ENCODE assay signal across 14 cellular contexts in the genomic region with DNA sequence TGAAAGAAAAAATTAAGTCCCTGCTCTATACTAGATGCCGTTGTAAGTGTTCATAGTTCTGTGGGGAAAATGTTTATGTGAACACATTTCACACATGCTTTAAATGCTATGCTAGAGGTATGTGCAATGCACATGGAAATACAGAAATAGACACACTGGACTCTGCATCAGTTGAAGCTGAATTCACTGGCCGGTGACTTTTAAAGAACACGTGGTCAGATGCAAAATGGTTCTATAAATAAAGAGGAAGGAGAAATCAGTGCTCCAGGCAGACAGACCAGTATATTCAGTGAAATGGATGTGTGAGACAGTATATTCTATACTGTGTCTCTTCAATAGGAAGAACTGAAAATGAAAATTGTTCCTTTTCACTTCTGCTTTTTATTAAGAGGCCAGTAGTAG. TPM values are rescaled to one million over a fixed set of nuclear protein-coding genes. Genes with fewer than 3 reads are reported as not detected.
DNase-seq lines count a peak whose midpoint lies in the region; ATAC-seq and TF ChIP-seq lines count a peak whose summit lies in the region.
"Had no signal": no experiment of that assay in that cellular context is flagged by ENCODE, and none has a peak within 500 bp of the region (broad histone marks: within the 10 kb centered on the region; RNA-seq: fewer than 3 reads in every experiment).

No MANE protein-coding gene starts in this region.

- no peaks in the 10 kb centered on the region for H3K27me3 ChIP-seq in SJCRH30
- H3K27me3 ChIP-seq: vagina had no signal

- H3K4me3 Mint-ChIP-seq in IgD-negative memory B cell, result peak overlapping the region in 3 of 4 donors; percentile 12 to 42 (median 31)

- DNase-seq in NCI-H2081 treated with DMSO at 0.1 percent for 48 hours (lab: John Stamatoyannopoulos, UW), result no peak
- no peak for DNase-seq in SJCRH30
- no peak for DNase-seq in coronary artery (ENCODE audit: low spot score)
- DNase-seq in D341Med (ENCODE audit: low spot score), result no peak
- DNase-seq: activated CD4-positive, CD25-positive, alpha-beta regulatory T cell treated with anti-CD3 and anti-CD28 coated beads, Interleukin-2, amount 50 U/mL, for 72 hours; anterior cingulate cortex; GF-D8; midbrain; NCI-H748 treated with DMSO at 0.1 percent for 48 hours had no signal

- H3K9me3 Mint-ChIP-seq in IgD-negative memory B cell, result peaks cover 2 to 10% (median 8%) of the 10 kb centered on the region in 3 donors

- no peak for TF ChIP-seq CTCF in coronary artery (IDR thresholded peaks at IDR 0.05)

- ATAC-seq in GM19324 (IDR thresholded peaks at IDR 0.05; ENCODE audit: low FRiP score, unreplicated experiment) (peak; percentile 85), HG02852 (IDR thresholded peaks at IDR 0.05; ENCODE audit: unreplicated experiment) (peak; percentile 99)
- ATAC-seq: HepG2 had no signal

- no peaks in the 10 kb centered on the region for H3K36me3 Mint-ChIP-seq in IgD-negative memory B cell

- H3K27me3 Mint-ChIP-seq in IgD-negative memory B cell, result no peaks in the 10 kb centered on the region

- H3K9me3 ChIP-seq in SJCRH30 (replicated peaks), result no peaks in the 10 kb centered on the region
- H3K9me3 ChIP-seq: vagina had no signal

- H3K4me3 ChIP-seq in SJCRH30 (no peak overlapping the region), coronary artery (no peak overlapping the region)
- H3K4me3 ChIP-seq: vagina had no signal

- H3K27ac Mint-ChIP-seq in IgD-negative memory B cell, result peak overlapping the region; percentile 2 to 86 (median 17)

- peaks cover 22 to 26% (median 24%) of the 10 kb centered on the region in 3 donors for H3K4me1 Mint-ChIP-seq in IgD-negative memory B cell

- no peak overlapping the region for H3K27ac ChIP-seq in SJCRH30
- H3K27ac ChIP-seq in coronary artery, result no peak overlapping the region
- H3K27ac ChIP-seq: vagina had no signal

- H3K36me3 ChIP-seq in SJCRH30, result no peaks in the 10 kb centered on the region
- H3K36me3 ChIP-seq: vagina had no signal

- H3K4me1 ChIP-seq in SJCRH30, result no peaks in the 10 kb centered on the region
- H3K4me1 ChIP-seq: vagina had no signal

RNA-seq across cellular contexts. Expression of a gene that starts 29.9 kb away (rescaled TPM):
- polyA plus RNA-seq in IgD-negative memory B cell, result not detected
- total RNA-seq in SJCRH30 (2014; rRNA removed; shearing (Covaris generic)), result not detected in 2 replicates
- total RNA-seq: HepG2 had no signal
- polyA plus RNA-seq: HepG2 had no signal
